ENCODE assay signal across 14 cellular contexts in genomic region chr9:127300886-127301447, GRCh38.
"Had no signal": no experiment of that assay in that cellular context is flagged by ENCODE, and none has a peak within 500 bp of the region (broad histone marks: within the 10 kb centered on the region; RNA-seq: fewer than 3 reads in every experiment).

No MANE protein-coding gene starts in this region.

- DNase-seq: activated B cell treated with CpG ODN at 0.5 μM for 24 hours; activated CD4-positive, alpha-beta T cell treated with anti-CD3 and anti-CD28 coated beads, Interleukin-2, amount 10 ng/mL, durations not matched to agents 24 days and 14 days; activated naive CD4-positive, alpha-beta T cell treated with anti-CD3 and anti-CD28 coated beads, Interleukin-2, amount 10 ng/mL, durations not matched to agents 7 days and 5 days; body of pancreas; cerebellar nuclear complex; ovary; spleen; stimulated activated CD4-positive, alpha-beta T cell treated with anti-CD3 and anti-CD28 coated beads, Interleukin-2, amount 100 ng/mL, for 24 hours; stimulated activated naive B cell treated with anti-CD40 and anti-IgM and Interleukin-4, amounts not matched to agents 10 μg/mL and 1 μg/mL and 100 μg/mL, for 72 hours; T-helper 17 cell had no signal

- H3K4me3 ChIP-seq: body of pancreas, ovary, spleen, tibial nerve, vagina had no signal

- H3K27me3 ChIP-seq: body of pancreas, ovary, spleen, tibial nerve, vagina had no signal

- H3K36me3 ChIP-seq: ovary, spleen, tibial nerve, vagina had no signal

- H3K27ac ChIP-seq: body of pancreas, ovary, spleen, tibial nerve, vagina had no signal

- H3K9me3 ChIP-seq: body of pancreas, ovary, spleen, tibial nerve, vagina had no signal

- H3K4me1 ChIP-seq: body of pancreas, spleen, tibial nerve, vagina had no signal

- ATAC-seq: body of pancreas; left lobe of liver; stimulated activated naive B cell treated with anti-CD40 and anti-IgM and Interleukin-4, amounts not matched to agents 10 μg/mL and 1 μg/mL and 100 μg/mL, for 72 hours; T-helper 17 cell had no signal

- FAIRE-seq: islet of Langerhans had no signal
